3 cellular contexts compared by ENCODE assay signal in genomic region chrX:103460001-103460755, GRCh38. TPM values are rescaled to one million over a fixed set of nuclear protein-coding genes. Genes with fewer than 3 reads are reported as not detected.
"Had no signal": no experiment of that assay in that cellular context is flagged by ENCODE, and none has a peak within 500 bp of the region (broad histone marks: within the 10 kb centered on the region; RNA-seq: fewer than 3 reads in every experiment).

No MANE protein-coding gene starts in this region.

RNA-seq across cellular contexts. Expression of gene RAB40A, which starts 59.1 kb away (rescaled TPM):
- total RNA-seq: left ventricle myocardium inferior, mononuclear cell, natural killer cell had no signal
